In the genomic region with DNA sequence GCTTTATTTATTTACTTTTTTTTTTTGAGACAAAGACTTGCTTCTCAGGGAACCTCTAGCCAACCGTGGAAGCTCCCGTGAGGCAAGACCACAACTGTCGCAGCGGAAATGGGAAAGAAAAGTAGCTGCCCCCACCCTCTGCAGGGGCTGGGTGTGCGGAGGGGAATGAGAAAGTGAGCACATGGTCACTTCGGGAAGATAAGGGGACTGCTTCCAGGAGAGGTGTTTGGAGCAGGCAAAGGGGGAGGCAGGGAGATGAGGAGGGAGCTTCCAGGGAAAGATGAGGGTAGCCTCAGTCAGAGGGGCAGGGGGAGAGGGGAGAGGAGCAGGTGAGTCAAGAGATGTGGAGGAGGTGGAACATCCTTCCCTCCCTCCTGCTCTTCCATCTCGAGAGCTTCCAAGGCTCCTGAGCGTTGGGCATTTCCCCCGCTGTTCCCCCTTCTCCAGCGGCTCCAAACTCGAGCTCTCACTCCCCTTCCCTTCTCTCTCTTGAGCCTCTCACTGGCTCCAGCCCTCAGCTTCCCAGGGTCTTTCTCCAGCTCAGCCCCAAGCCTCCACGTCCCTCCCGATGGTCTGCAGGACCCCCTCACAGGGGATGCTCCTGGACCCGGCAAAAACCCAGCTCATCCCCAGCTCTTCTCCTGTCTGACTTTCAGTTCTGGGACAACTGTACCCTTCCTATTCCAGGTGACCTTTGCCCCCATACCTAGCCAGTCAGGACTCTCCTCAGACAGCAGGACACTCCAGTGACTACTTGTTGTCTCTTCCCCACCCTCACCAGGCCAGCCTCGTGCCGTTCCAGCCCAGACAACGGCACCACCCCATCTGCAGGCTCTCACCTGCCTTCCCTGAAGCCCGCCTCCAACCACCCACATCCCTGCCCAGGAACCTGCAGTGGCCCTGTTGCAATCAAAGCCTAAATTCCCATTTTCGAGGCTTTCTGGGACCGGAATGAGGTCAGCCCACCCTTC, we compare ENCODE assay signal across 2 cellular contexts.
TF ChIP-seq lines count a peak whose summit lies in the region.

No MANE protein-coding gene starts in this region.

TF ChIP-seq in HEK293, 187 proteins besides CTCF, POLR2A, EP300 and RAD21 (continues in another document):
- TF ChIP-seq ZIC2 (tag by site-specific recombination; IDR thresholded peaks at IDR 0.05): 0 out of 2 replicates have a peak, but pooled peaks have one; percentile 11
- TF ChIP-seq ZNF404 (tag by site-specific recombination; IDR thresholded peaks at IDR 0.05): no peak
- TF ChIP-seq ZNF664 (tag by site-specific recombination; IDR thresholded peaks at IDR 0.05): no peak
- 0 out of 2 replicates have a peak, but pooled peaks have one; percentile 31 for TF ChIP-seq ZNF366 (tag by site-specific recombination; conservative IDR thresholded peaks at IDR 0.05)
- TF ChIP-seq BCL11A (tag by site-specific recombination; IDR thresholded peaks at IDR 0.05; ENCODE audit: low read depth): no peak
- peak; percentile 17; the same call in 1 of the 2 replicates for TF ChIP-seq ZXDB (tag by site-specific recombination; IDR thresholded peaks at IDR 0.05)
- no peak for TF ChIP-seq WT1 (tag by site-specific recombination; IDR thresholded peaks at IDR 0.05)
- peak; percentile 55 for TF ChIP-seq ZNF600 (tag by site-specific recombination; IDR thresholded peaks at IDR 0.05)
- peak; percentile 50; the same call in 1 of the 2 replicates for TF ChIP-seq OSR2 (tag by site-specific recombination; IDR thresholded peaks at IDR 0.05)
- TF ChIP-seq, protein P1, sequence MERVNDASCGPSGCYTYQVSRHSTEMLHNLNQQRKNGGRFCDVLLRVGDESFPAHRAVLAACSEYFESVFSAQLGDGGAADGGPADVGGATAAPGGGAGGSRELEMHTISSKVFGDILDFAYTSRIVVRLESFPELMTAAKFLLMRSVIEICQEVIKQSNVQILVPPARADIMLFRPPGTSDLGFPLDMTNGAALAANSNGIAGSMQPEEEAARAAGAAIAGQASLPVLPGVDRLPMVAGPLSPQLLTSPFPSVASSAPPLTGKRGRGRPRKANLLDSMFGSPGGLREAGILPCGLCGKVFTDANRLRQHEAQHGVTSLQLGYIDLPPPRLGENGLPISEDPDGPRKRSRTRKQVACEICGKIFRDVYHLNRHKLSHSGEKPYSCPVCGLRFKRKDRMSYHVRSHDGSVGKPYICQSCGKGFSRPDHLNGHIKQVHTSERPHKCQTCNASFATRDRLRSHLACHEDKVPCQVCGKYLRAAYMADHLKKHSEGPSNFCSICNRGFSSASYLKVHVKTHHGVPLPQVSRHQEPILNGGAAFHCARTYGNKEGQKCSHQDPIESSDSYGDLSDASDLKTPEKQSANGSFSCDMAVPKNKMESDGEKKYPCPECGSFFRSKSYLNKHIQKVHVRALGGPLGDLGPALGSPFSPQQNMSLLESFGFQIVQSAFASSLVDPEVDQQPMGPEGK (tag by site-specific recombination; IDR thresholded peaks at IDR 0.05): peak; percentile 72; the same call in 1 of the 2 replicates
- TF ChIP-seq, protein P2, sequence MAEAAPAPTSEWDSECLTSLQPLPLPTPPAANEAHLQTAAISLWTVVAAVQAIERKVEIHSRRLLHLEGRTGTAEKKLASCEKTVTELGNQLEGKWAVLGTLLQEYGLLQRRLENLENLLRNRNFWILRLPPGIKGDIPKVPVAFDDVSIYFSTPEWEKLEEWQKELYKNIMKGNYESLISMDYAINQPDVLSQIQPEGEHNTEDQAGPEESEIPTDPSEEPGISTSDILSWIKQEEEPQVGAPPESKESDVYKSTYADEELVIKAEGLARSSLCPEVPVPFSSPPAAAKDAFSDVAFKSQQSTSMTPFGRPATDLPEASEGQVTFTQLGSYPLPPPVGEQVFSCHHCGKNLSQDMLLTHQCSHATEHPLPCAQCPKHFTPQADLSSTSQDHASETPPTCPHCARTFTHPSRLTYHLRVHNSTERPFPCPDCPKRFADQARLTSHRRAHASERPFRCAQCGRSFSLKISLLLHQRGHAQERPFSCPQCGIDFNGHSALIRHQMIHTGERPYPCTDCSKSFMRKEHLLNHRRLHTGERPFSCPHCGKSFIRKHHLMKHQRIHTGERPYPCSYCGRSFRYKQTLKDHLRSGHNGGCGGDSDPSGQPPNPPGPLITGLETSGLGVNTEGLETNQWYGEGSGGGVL (tag by site-specific recombination; IDR thresholded peaks at IDR 0.05): peak; percentile 98
- no peak for TF ChIP-seq ZNF121 (tag by site-specific recombination; IDR thresholded peaks at IDR 0.05)
- TF ChIP-seq GLIS1 (tag by site-specific recombination; IDR thresholded peaks at IDR 0.05): peak; percentile 13; the same call in 1 of the 2 replicates
- TF ChIP-seq, protein P3, sequence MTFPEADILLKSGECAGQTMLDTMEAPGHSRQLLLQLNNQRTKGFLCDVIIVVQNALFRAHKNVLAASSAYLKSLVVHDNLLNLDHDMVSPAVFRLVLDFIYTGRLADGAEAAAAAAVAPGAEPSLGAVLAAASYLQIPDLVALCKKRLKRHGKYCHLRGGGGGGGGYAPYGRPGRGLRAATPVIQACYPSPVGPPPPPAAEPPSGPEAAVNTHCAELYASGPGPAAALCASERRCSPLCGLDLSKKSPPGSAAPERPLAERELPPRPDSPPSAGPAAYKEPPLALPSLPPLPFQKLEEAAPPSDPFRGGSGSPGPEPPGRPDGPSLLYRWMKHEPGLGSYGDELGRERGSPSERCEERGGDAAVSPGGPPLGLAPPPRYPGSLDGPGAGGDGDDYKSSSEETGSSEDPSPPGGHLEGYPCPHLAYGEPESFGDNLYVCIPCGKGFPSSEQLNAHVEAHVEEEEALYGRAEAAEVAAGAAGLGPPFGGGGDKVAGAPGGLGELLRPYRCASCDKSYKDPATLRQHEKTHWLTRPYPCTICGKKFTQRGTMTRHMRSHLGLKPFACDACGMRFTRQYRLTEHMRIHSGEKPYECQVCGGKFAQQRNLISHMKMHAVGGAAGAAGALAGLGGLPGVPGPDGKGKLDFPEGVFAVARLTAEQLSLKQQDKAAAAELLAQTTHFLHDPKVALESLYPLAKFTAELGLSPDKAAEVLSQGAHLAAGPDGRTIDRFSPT (tag by site-specific recombination; IDR thresholded peaks at IDR 0.05): no peak
- TF ChIP-seq, protein P4, sequence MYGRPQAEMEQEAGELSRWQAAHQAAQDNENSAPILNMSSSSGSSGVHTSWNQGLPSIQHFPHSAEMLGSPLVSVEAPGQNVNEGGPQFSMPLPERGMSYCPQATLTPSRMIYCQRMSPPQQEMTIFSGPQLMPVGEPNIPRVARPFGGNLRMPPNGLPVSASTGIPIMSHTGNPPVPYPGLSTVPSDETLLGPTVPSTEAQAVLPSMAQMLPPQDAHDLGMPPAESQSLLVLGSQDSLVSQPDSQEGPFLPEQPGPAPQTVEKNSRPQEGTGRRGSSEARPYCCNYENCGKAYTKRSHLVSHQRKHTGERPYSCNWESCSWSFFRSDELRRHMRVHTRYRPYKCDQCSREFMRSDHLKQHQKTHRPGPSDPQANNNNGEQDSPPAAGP (tag by site-specific recombination; IDR thresholded peaks at IDR 0.05): no peak
- no peak for TF ChIP-seq EGR2 (tag by site-specific recombination; IDR thresholded peaks at IDR 0.05; ENCODE audit: low read depth)
- 0 out of 2 replicates have a peak, but pooled peaks have one; percentile 15 for TF ChIP-seq ZFHX2 (tag by site-specific recombination; conservative IDR thresholded peaks at IDR 0.05)
- peak; percentile 70 for TF ChIP-seq ZNF341 (tag by site-specific recombination; IDR thresholded peaks at IDR 0.05; ENCODE audit: low read depth)

TF ChIP-seq in GM12878, 131 proteins besides CTCF, POLR2A, EP300 and RAD21:
- peak; percentile 56; the same call in 1 of the 2 replicates for TF ChIP-seq NR2F1 (conservative IDR thresholded peaks at IDR 0.05)
- TF ChIP-seq IKZF1 (conservative IDR thresholded peaks at IDR 0.05): peak; percentile 29; the same call in 1 of the 2 replicates
- peak; percentile 15; the same call in 1 of the 2 replicates for TF ChIP-seq NR2C1 (IDR thresholded peaks at IDR 0.05)
- TF ChIP-seq ASH2L (IDR thresholded peaks at IDR 0.05; ENCODE audit: borderline replicate concordance, low read depth): no peak
- 0 out of 2 replicates have a peak, but pooled peaks have one; percentile 19 for TF ChIP-seq POLR2AphosphoS5 (IDR thresholded peaks at IDR 0.05; ENCODE audit: low read length)
